Comparison of ENCODE assay signal across 32 cellular contexts in the genomic region with DNA sequence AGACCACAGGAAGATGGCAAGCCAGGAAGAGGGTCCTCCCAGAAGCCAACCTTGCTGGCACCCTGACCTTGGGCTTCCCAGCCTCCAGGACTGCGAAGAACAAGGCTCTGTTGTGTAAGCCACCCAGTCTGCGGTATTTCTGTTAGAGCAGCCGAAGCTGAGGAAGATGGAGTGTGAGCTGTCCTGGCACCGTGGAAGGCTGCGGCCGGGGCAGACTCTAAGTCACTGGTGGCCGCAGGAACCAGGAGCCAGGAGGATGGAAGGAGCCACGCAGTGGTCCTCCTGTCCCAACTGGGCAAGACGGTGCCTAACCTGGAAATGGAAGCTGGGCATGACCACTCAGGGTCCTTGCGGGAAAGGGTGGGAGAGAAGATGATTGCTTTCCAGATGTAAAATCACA.
"Had no signal": no experiment of that assay in that cellular context is flagged by ENCODE, and none has a peak within 500 bp of the region (broad histone marks: within the 10 kb centered on the region; RNA-seq: fewer than 3 reads in every experiment).

No MANE protein-coding gene starts in this region.

- H3K36me3 ChIP-seq: cardiac muscle cell had no signal

- H3K4me3 ChIP-seq: cardiac muscle cell, MG63 had no signal

- H3K27me3 ChIP-seq: cardiac muscle cell, MG63 had no signal

- ATAC-seq: activated naive CD8-positive, alpha-beta T cell treated with anti-CD3 and anti-CD28 coated beads, Interleukin-2, amount 50 U/mL, for 24 hours; activated T-cell treated with anti-CD3 and anti-CD28 coated beads, Interleukin-2, amount 50 U/mL, for 4 hours; Panc1; SK-N-SH treated with all-trans-retinoic acid at 6 μM for 48 hours had no signal

- DNase-seq: activated B cell treated with CpG ODN at 0.5 μM for 24 hours; activated CD4-positive, alpha-beta memory T cell treated with anti-CD3 and anti-CD28 coated beads for 36 hours; activated CD4-positive, alpha-beta T cell treated with anti-CD3 and anti-CD28 coated beads for 4 hours; activated CD4-positive, alpha-beta T cell treated with anti-CD3 and anti-CD28 coated beads, Interleukin-2, amount 50 U/mL, for 1 hour; activated CD4-positive, CD25-positive, alpha-beta regulatory T cell treated with anti-CD3 and anti-CD28 coated beads, Interleukin-2, amount 50 U/mL, for 72 hours; activated CD8-positive, alpha-beta memory T cell treated with anti-CD3 and anti-CD28 coated beads, Interleukin-2, amount 50 U/mL, for 4 hours; activated effector memory CD4-positive, alpha-beta T cell treated with Interleukin-2 at 50 U/mL for 16 hours; activated naive CD4-positive, alpha-beta T cell treated with anti-CD3 and anti-CD28 coated beads, Interleukin-2, amount 10 ng/mL, durations not matched to agents 7 days and 5 days; activated naive CD8-positive, alpha-beta T cell treated with anti-CD3 and anti-CD28 coated beads, Interleukin-2, amount 50 U/mL, for 24 hours; activated T-cell treated with anti-CD3 and anti-CD28 coated beads for 4 hours; activated T-cell treated with anti-CD3 and anti-CD28 coated beads, Interleukin-2, amount 50 U/mL, for 4 hours; anterior cingulate cortex; Kasumi-1; KG1; MG63; NCI-H1048; NCI-H1105 treated with DMSO at 0.1 percent for 48 hours; NCI-H1436; NCI-H1694; NCI-H1930; NCI-H2081 treated with DMSO at 0.1 percent for 48 hours; NCI-H345; NCI-H524 treated with DMSO at 0.1 percent for 48 hours; SIG-M5; SW 1271; T-helper 1 cell; T-helper 2 cell; T-helper 9 cell had no signal

- H3K27ac ChIP-seq: cardiac muscle cell, VCaP had no signal

- H3K9me3 ChIP-seq: MG63 had no signal
